In the genomic region with DNA sequence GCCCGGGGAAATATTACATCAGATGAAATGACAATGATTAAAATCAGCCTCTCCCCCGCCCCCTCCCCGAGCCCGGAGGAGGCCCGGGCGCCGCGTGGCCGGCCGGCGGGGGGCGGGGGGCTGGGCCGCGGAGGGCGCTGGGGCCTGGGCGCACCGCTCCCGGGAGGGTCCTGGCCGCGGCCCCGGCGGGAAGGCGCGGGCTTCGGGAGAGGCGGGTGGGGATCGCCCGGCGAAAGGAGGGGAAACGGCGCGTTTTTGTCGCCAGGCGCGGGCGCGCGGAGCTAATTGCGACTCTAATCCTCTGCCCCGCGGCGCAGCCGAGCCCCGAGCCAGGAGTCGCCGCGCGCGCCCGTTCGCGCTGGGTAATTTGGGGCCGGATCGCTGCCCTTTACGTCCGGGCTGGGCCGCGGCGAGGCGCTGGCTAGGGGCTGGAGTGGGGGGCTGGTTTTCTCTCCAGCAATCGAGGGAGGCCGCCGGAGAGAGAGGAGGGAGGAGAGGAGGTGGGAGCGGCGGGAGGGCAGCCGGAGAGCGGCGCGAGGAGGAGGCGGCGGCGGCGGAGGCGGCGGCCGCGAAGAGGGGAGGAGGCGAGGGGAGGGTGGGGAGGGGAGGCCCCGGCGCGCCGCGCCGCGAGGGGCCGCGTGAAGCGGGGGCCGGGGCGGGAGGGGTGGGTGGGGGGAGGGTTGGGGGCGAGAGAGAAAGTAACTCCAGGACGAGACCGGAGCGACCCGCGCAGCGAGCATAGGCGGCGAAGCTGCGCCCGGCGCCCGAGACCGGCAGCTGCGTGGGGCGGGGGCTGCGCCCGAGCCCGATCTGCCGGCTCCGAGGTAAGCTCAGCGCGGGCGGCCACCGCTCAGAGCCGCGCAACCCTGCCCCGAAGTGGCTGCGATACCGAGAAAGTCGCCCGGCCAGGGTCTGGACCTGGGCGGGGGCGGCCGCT, we compare ENCODE assay signal across 8 cellular contexts. TPM values are rescaled to one million over a fixed set of nuclear protein-coding genes. Genes with fewer than 3 reads are reported as not detected.
DNase-seq lines count a peak whose midpoint lies in the region; ATAC-seq and TF ChIP-seq lines count a peak whose summit lies in the region.

A gene with protein sequence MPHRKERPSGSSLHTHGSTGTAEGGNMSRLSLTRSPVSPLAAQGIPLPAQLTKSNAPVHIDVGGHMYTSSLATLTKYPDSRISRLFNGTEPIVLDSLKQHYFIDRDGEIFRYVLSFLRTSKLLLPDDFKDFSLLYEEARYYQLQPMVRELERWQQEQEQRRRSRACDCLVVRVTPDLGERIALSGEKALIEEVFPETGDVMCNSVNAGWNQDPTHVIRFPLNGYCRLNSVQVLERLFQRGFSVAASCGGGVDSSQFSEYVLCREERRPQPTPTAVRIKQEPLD (plus strand): TSS at position 707 of the 937 bp plus-strand sequence. CDS start 3,585 bp downstream, outside the sequence.

- H3K27ac Mint-ChIP-seq in chondrocyte (ENCODE audit: unreplicated experiment) = peak within 1 kb of the TSS; percentile 93

- no peaks in the 10 kb centered on the region for H3K9me3 Mint-ChIP-seq in chondrocyte (ENCODE audit: low read depth)

- TF ChIP-seq POLR2A in Raji (IDR thresholded peaks at IDR 0.05; ENCODE audit: insufficient read depth, low read depth, low read length) = 0 out of 2 replicates have a peak, but pooled peaks have one; percentile 9

- peaks cover 9% of the 10 kb centered on the region for H3K36me3 Mint-ChIP-seq in chondrocyte (ENCODE audit: low read depth)

- no peak for ATAC-seq in HG03457 (IDR thresholded peaks at IDR 0.05; ENCODE audit: unreplicated experiment)

- peaks cover 31% of the 10 kb centered on the region for H3K4me1 Mint-ChIP-seq in chondrocyte (ENCODE audit: low read depth)

- DNase-seq in stimulated activated naive CD4-positive, alpha-beta T cell treated with Interleukin-2 at 50 U/mL for 16 hours (lab: John Stamatoyannopoulos, UW) = peak; percentile 58
- DNase-seq in stimulated activated naive CD4-positive, alpha-beta T cell (lab: John Stamatoyannopoulos, UW) = no peak
- DNase-seq in chondrocyte (ENCODE audit: low spot score) (no peak), kidney glomerular epithelial cell (lab: John Stamatoyannopoulos, UW) (peak; percentile 23), NCI-H2107 treated with DMSO at 0.1 percent for 48 hours (lab: John Stamatoyannopoulos, UW; ENCODE audit: unreplicated experiment) (no peak)
- DNase-seq in stimulated activated CD4-positive, alpha-beta T cell treated with anti-CD3 and anti-CD28 coated beads, Interleukin-15, amount 100 ng/mL, for 24 hours = peak; percentile 61

- no peak for TF ChIP-seq CTCF in chondrocyte (IDR thresholded peaks at IDR 0.05)

- H3K27me3 Mint-ChIP-seq in chondrocyte (ENCODE audit: low read depth) = no peaks in the 10 kb centered on the region

- peak within 1 kb of the TSS; percentile 86 for H3K4me3 Mint-ChIP-seq in chondrocyte (ENCODE audit: unreplicated experiment)

RNA-seq across cellular contexts. Expression of the gene that starts here (rescaled TPM):
- 48.1 to 64.2 TPM (median 60.7 TPM) in 3 replicates for total RNA-seq in chondrocyte

Comparison
In these comparisons a context has a peak if more than half of its experiments do, and no peak if none do; other contexts are left out.
1. DNase-seq: peak in stimulated activated naive CD4-positive, alpha-beta T cell treated with Interleukin-2 at 50 U/mL for 16 hours (single experiment), kidney glomerular epithelial cell (single experiment) and stimulated activated CD4-positive, alpha-beta T cell treated with anti-CD3 and anti-CD28 coated beads, Interleukin-15, amount 100 ng/mL, for 24 hours (single experiment); none in stimulated activated naive CD4-positive, alpha-beta T cell (0 of 6), chondrocyte (single experiment) and NCI-H2107 treated with DMSO at 0.1 percent for 48 hours (single experiment).